Comparison of ENCODE assay signal across 13 cellular contexts in genomic region chr12:93361159-93361919, GRCh38. TPM values are rescaled to one million over a fixed set of nuclear protein-coding genes. Genes with fewer than 3 reads are reported as not detected.
DNase-seq lines count a peak whose midpoint lies in the region; ATAC-seq and TF ChIP-seq lines count a peak whose summit lies in the region.
"Had no signal": no experiment of that assay in that cellular context is flagged by ENCODE, and none has a peak within 500 bp of the region (broad histone marks: within the 10 kb centered on the region; RNA-seq: fewer than 3 reads in every experiment).

No MANE protein-coding gene starts in this region.

- no peak overlapping the region for H3K4me3 Mint-ChIP-seq in osteocyte (ENCODE audit: unreplicated experiment)
- H3K4me3 Mint-ChIP-seq: central memory CD8-positive, alpha-beta T cell; stimulated activated naive CD8-positive, alpha-beta T cell treated with anti-CD3 and anti-CD28 coated beads, Interleukin-15, amount 100 ng/mL, for 72 hours; T-helper 1 cell treated with Interleukin-12 subunit alpha and Interleukin-12 subunit beta and Interleukin-4 antibody, amounts not matched to agents 30 μg/mL and 1 μg/mL, for 36 hours had no signal

- H3K4me3 ChIP-seq in GM23248, result no peak overlapping the region
- H3K4me3 ChIP-seq: mucosa of descending colon had no signal

- TF ChIP-seq CTCF in osteocyte (IDR thresholded peaks at IDR 0.05), result no peak

- in situ Hi-C loops in GM23248 (cut with MboI), result no loop called here

- no peaks in the 10 kb centered on the region for H3K79me2 ChIP-seq in GM23248 (ENCODE audit: insufficient read depth)

- no peaks in the 10 kb centered on the region for H4K20me1 ChIP-seq in GM23248 (ENCODE audit: insufficient read depth)

- H3K4me1 Mint-ChIP-seq in osteocyte (ENCODE audit: unreplicated experiment), result peaks cover 18% of the 10 kb centered on the region

- no peaks in the 10 kb centered on the region for H3K36me3 ChIP-seq in GM23248 (ENCODE audit: low read depth)

- no peaks in the 10 kb centered on the region for H3K27me3 Mint-ChIP-seq in osteocyte (ENCODE audit: unreplicated experiment)
- H3K27me3 Mint-ChIP-seq: central memory CD8-positive, alpha-beta T cell; stimulated activated naive CD8-positive, alpha-beta T cell treated with anti-CD3 and anti-CD28 coated beads, Interleukin-15, amount 100 ng/mL, for 72 hours had no signal

- peak overlapping the region; percentile 71 for H3K27ac ChIP-seq in GM23248

- H3K36me3 Mint-ChIP-seq in osteocyte (ENCODE audit: unreplicated experiment), result no peaks in the 10 kb centered on the region

- H3K4me1 ChIP-seq in GM23248 (ENCODE audit: insufficient read depth), result peaks cover 19% of the 10 kb centered on the region

- no peaks in the 10 kb centered on the region for H3K27me3 ChIP-seq in GM23248 (replicated peaks; ENCODE audit: insufficient read depth)

- H3K9me2 ChIP-seq in GM23248 (ENCODE audit: insufficient read depth), result no peaks in the 10 kb centered on the region

- peak overlapping the region; percentile 55 for H3K4me2 ChIP-seq in GM23248 (ENCODE audit: unreplicated experiment)

- 13 to 20% methylated on average over 5 of the region's 5 CpGs for WGBS in GM23248 (ENCODE audit: low coverage in 1 of 2, low lambda C conversion rate in 2 of 2, missing lambda C conversion rate in 2 of 2), 2 experiments

- H3K9me3 Mint-ChIP-seq in osteocyte (ENCODE audit: unreplicated experiment), result no peaks in the 10 kb centered on the region
- H3K9me3 Mint-ChIP-seq: central memory CD8-positive, alpha-beta T cell; stimulated activated naive CD8-positive, alpha-beta T cell treated with anti-CD3 and anti-CD28 coated beads, Interleukin-15, amount 100 ng/mL, for 72 hours; T-helper 1 cell treated with Interleukin-12 subunit alpha and Interleukin-12 subunit beta and Interleukin-4 antibody, amounts not matched to agents 30 μg/mL and 1 μg/mL, for 36 hours had no signal

- ATAC-seq in HG02938 (IDR thresholded peaks at IDR 0.05; ENCODE audit: unreplicated experiment), result no peak
- ATAC-seq: mucosa of descending colon; stimulated activated naive CD8-positive, alpha-beta T cell treated with anti-CD3 and anti-CD28 coated beads, Interleukin-15, amount 100 ng/mL, for 72 hours had no signal

- DNase-seq in GM23248 (peak; percentile 89), NCI-H2196 treated with DMSO at 0.1 percent for 48 hours (lab: John Stamatoyannopoulos, UW; ENCODE audit: unreplicated experiment) (peak; percentile 77), fibroblast of peridontal ligament (ENCODE audit: extremely low read depth) (peak; percentile 58), posterior cingulate gyrus (peak in 8 of 10 donors; percentile 25 to 93 (median 58)), osteocyte (ENCODE audit: extremely low spot score, unreplicated experiment) (no peak), NCI-H187 (lab: John Stamatoyannopoulos, UW) (no peak)
- no peak for DNase-seq in activated CD4-positive, CD25-positive, alpha-beta regulatory T cell treated with anti-CD3 and anti-CD28 coated beads, Interleukin-2, amount 50 U/mL, for 72 hours
- DNase-seq: GF-D8; mucosa of descending colon; stimulated activated naive CD8-positive, alpha-beta T cell treated with anti-CD3 and anti-CD28 coated beads, Interleukin-15, amount 100 ng/mL, for 72 hours had no signal

- peak overlapping the region; percentile 27; the same call in 1 of the 2 replicates for H3K9ac ChIP-seq in GM23248

- peak overlapping the region; percentile 49; the same call in 1 of the 2 replicates for H2AFZ ChIP-seq in GM23248

- peaks cover 19% of the 10 kb centered on the region for H3F3A ChIP-seq in GM23248 (ENCODE audit: insufficient read depth)

- no peaks in the 10 kb centered on the region for H3K9me3 ChIP-seq in GM23248 (ENCODE audit: low read depth)
- H3K9me3 ChIP-seq: mucosa of descending colon had no signal

- intact Hi-C loops in posterior cingulate gyrus (cut with DNase I), result loop anchor here (10.0 kb wide), 1 partner anchor 187 kb away; no protein-coding TSS in a partner anchor

- no peak overlapping the region for H3K27ac Mint-ChIP-seq in osteocyte (ENCODE audit: unreplicated experiment)
- H3K27ac Mint-ChIP-seq: stimulated activated naive CD8-positive, alpha-beta T cell treated with anti-CD3 and anti-CD28 coated beads, Interleukin-15, amount 100 ng/mL, for 72 hours; T-helper 1 cell treated with Interleukin-12 subunit alpha and Interleukin-12 subunit beta and Interleukin-4 antibody, amounts not matched to agents 30 μg/mL and 1 μg/mL, for 36 hours had no signal

RNA-seq across cellular contexts. Expression of gene NUDT4, which starts 16.4 kb away (rescaled TPM):
- total RNA-seq in GM23248 (2014; rRNA removed; shearing (Covaris generic)), result 42.9 and 47.8 TPM in 2 replicates
- 36.7 and 37.2 TPM in 2 replicates for polyA plus RNA-seq in GM23248 (2016; fragmentation: Nextera tagmentation; extraction: Ambion mirVana)
- 44.0 and 49.7 TPM in 2 replicates for total RNA-seq in osteocyte

Comparison
In these comparisons a context has a peak if more than half of its experiments do, and no peak if none do; other contexts are left out.
1. DNase-seq: peak in GM23248 (single experiment), NCI-H2196 treated with DMSO at 0.1 percent for 48 hours (single experiment), fibroblast of peridontal ligament (single experiment) and posterior cingulate gyrus (8 of 10); none in activated CD4-positive, CD25-positive, alpha-beta regulatory T cell treated with anti-CD3 and anti-CD28 coated beads, Interleukin-2, amount 50 U/mL, for 72 hours (single experiment), osteocyte (single experiment) and NCI-H187 (0 of 2).